ENCODE assay signal across 15 cellular contexts in the genomic region with DNA sequence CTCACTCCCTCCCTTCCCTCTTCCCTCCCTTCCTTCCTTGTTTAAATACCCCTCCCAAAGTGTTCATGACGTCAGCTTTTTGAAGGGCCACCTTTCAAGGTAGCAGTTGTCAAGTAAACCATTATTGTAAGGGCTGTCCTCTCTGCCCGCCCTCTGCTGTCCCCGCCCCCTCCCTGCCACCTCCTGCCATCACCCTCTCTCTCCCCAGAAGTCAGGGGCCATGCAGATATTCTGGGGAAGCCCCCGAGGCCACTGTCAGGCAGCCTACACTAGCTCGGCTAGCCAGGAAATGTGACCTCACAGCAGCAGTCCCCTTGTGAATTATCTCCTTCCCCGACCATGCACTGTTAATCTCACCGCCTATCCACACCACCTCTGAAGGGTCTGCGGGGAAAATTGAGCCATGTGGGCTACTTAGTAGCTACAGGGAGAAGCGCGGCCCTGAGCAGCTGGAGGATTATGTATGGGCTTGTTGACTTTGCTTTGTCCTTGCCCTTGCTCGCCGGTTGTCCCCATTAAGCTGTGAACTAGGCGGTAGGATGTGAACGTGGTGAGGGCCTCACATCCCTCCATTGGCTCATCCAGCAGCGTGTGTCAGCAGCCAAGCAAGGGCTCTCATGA. TPM values are rescaled to one million over a fixed set of nuclear protein-coding genes. Genes with fewer than 3 reads are reported as not detected.
DNase-seq lines count a peak whose midpoint lies in the region; ATAC-seq and TF ChIP-seq lines count a peak whose summit lies in the region.
"Had no signal": no experiment of that assay in that cellular context is flagged by ENCODE, and none has a peak within 500 bp of the region (broad histone marks: within the 10 kb centered on the region; RNA-seq: fewer than 3 reads in every experiment).

No MANE protein-coding gene starts in this region.

- H3K36me3 ChIP-seq in HUES48 (ENCODE audit: control insufficient read depth, insufficient read depth, low read length) (no peaks in the 10 kb centered on the region), lower lobe of right lung (no peaks in the 10 kb centered on the region)
- H3K36me3 ChIP-seq: gastrocnemius medialis, right atrium auricular region had no signal

- no peak overlapping the region for H3K4me3 ChIP-seq in HUES48 (ENCODE audit: low read depth, low read length)
- no peak overlapping the region for H3K4me3 ChIP-seq in lower lobe of right lung
- H3K4me3 ChIP-seq: gastrocnemius medialis, PC-9, right atrium auricular region had no signal

- H3K27me3 ChIP-seq in HUES48 (ENCODE audit: control insufficient read depth, insufficient read depth, low read length) (no peaks in the 10 kb centered on the region), lower lobe of right lung (ENCODE audit: low read depth) (peaks cover 12% of the 10 kb centered on the region)
- H3K27me3 ChIP-seq: right atrium auricular region had no signal

- peak overlapping the region; percentile 11 for H3K27ac ChIP-seq in HUES48 (ENCODE audit: low read depth, low read length)
- H3K27ac ChIP-seq in lower lobe of right lung = no peak overlapping the region
- H3K27ac ChIP-seq: gastrocnemius medialis, KMS-11, PC-9, right atrium auricular region had no signal

- DNase-seq in COLO668 (lab: John Stamatoyannopoulos, UW; ENCODE audit: unreplicated experiment) = peak; percentile 36
- DNase-seq in NCI-H82 treated with DMSO at 0.1 percent for 48 hours (lab: John Stamatoyannopoulos, UW; ENCODE audit: unreplicated experiment) = peak; percentile 72
- DNase-seq in lower lobe of right lung = peak; percentile 34
- DNase-seq in amniotic stem cell (lab: John Stamatoyannopoulos, UW) = no peak
- no peak for DNase-seq in hippocampal formation (lab: John Stamatoyannopoulos, UW)
- DNase-seq in cerebellum (ENCODE audit: low spot score) = no peak
- DNase-seq: activated B cell treated with CpG ODN at 0.5 μM for 24 hours, gastrocnemius medialis, NCI-H2171 treated with DMSO at 0.1 percent for 48 hours, PC-9 had no signal

- no peaks in the 10 kb centered on the region for H3K9me3 ChIP-seq in HUES48 (ENCODE audit: control insufficient read depth, insufficient read depth, low read length)
- H3K9me3 ChIP-seq in lower lobe of right lung = no peaks in the 10 kb centered on the region
- H3K9me3 ChIP-seq: gastrocnemius medialis, right atrium auricular region had no signal

- H3K4me1 ChIP-seq in HUES48 (ENCODE audit: control insufficient read depth, insufficient read depth, low read length) = peaks cover 46% of the 10 kb centered on the region
- H3K4me1 ChIP-seq in lower lobe of right lung = no peaks in the 10 kb centered on the region
- H3K4me1 ChIP-seq: gastrocnemius medialis, right atrium auricular region had no signal

- no peak overlapping the region for H3K9ac ChIP-seq in HUES48 (ENCODE audit: low read depth, low read length)
- H3K9ac ChIP-seq: KMS-11 had no signal

- ATAC-seq in lower lobe of right lung (peak; percentile 28 to 55), HG02610 (IDR thresholded peaks at IDR 0.05; ENCODE audit: unreplicated experiment) (no peak)
- ATAC-seq: activated naive CD4-positive, alpha-beta T cell treated with anti-CD3 and anti-CD28 coated beads, Interleukin-2, amount 50 U/mL, for 72 hours; gastrocnemius medialis had no signal

- intact Hi-C loops in lower lobe of right lung (cut with DNase I) = no loop called here

- TF ChIP-seq CTCF in lower lobe of right lung (IDR thresholded peaks at IDR 0.05) = no peak

RNA-seq across cellular contexts. Expression of a gene that starts 42.1 kb away (rescaled TPM):
- total RNA-seq in lower lobe of right lung (106 TPM), cerebellum (180 TPM)

Comparison
In these comparisons a context has a peak if more than half of its experiments do, and no peak if none do; other contexts are left out.
1. DNase-seq: peak in COLO668 (single experiment), NCI-H82 treated with DMSO at 0.1 percent for 48 hours (single experiment) and lower lobe of right lung (single experiment); none in amniotic stem cell (single experiment), hippocampal formation (0 of 2) and cerebellum (single experiment).